In genomic region chr13:49404621-49405020, GRCh38 we compare ENCODE assay signal across 29 cellular contexts.
"Had no signal": no experiment of that assay in that cellular context is flagged by ENCODE, and none has a peak within 500 bp of the region (broad histone marks: within the 10 kb centered on the region; RNA-seq: fewer than 3 reads in every experiment).

No MANE protein-coding gene starts in this region.

- H3K36me3 ChIP-seq: ascending aorta, brain microvascular endothelial cell, esophagus muscularis mucosa, gastrocnemius medialis had no signal

- H3K27me3 ChIP-seq: ascending aorta, brain microvascular endothelial cell, esophagus muscularis mucosa, foreskin keratinocyte, gastrocnemius medialis, heart left ventricle had no signal

- DNase-seq: activated CD4-positive, alpha-beta memory T cell treated with anti-CD3 and anti-CD28 coated beads for 36 hours; activated CD4-positive, alpha-beta T cell treated with anti-CD3 and anti-CD28 coated beads for 36 hours; activated CD4-positive, CD25-positive, alpha-beta regulatory T cell; activated CD4-positive, CD25-positive, alpha-beta regulatory T cell treated with anti-CD3 and anti-CD28 coated beads, Interleukin-2, amount 50 U/mL, for 72 hours; activated CD8-positive, alpha-beta memory T cell treated with anti-CD3 and anti-CD28 coated beads, Interleukin-2, amount 10 ng/mL, durations not matched to agents 7 days and 5 days; activated CD8-positive, alpha-beta memory T cell treated with anti-CD3 and anti-CD28 coated beads, Interleukin-2, amount 50 U/mL, for 4 hours; activated CD8-positive, alpha-beta T cell treated with anti-CD3 and anti-CD28 coated beads, Interleukin-2, amount 10 ng/mL, durations not matched to agents 7 days and 5 days; activated effector memory CD4-positive, alpha-beta T cell treated with anti-CD3 and anti-CD28 coated beads, Interleukin-2, amount 50 U/mL, for 16 hours; activated naive CD4-positive, alpha-beta T cell treated with anti-CD3 and anti-CD28 coated beads for 36 hours; activated naive CD8-positive, alpha-beta T cell treated with anti-CD3 and anti-CD28 coated beads, Interleukin-2, amount 10 ng/mL, durations not matched to agents 7 days and 5 days; activated T-cell treated with anti-CD3 and anti-CD28 coated beads, Interleukin-2, amount 50 U/mL, for 1 hour; activated T-cell treated with anti-CD3 and anti-CD28 coated beads, Interleukin-2, amount 50 U/mL, for 48 hours; brain microvascular endothelial cell; cortex of kidney; dermis blood vessel endothelial cell; effector CD4-positive, alpha-beta T cell; effector memory CD8-positive, alpha-beta T cell; foreskin keratinocyte; gastrocnemius medialis; glutamatergic neuron; heart left ventricle; T-helper 2 cell had no signal

- H3K4me3 ChIP-seq: ascending aorta, esophagus muscularis mucosa, gastrocnemius medialis, heart left ventricle had no signal

- H3K4me3 Mint-ChIP-seq: activated CD4-positive, alpha-beta memory T cell treated with anti-CD3 and anti-CD28 coated beads for 36 hours; activated CD4-positive, alpha-beta T cell treated with anti-CD3 and anti-CD28 coated beads for 36 hours; activated CD4-positive, alpha-beta T cell treated with anti-CD3 and anti-CD28 coated beads, Interleukin-2, amount 10 ng/mL, durations not matched to agents 24 days and 14 days; activated CD8-positive, alpha-beta memory T cell treated with anti-CD3 and anti-CD28 coated beads, Interleukin-2, amount 10 ng/mL, durations not matched to agents 7 days and 5 days; activated CD8-positive, alpha-beta T cell treated with anti-CD3 and anti-CD28 coated beads, Interleukin-2, amount 10 ng/mL, durations not matched to agents 7 days and 5 days; activated naive CD4-positive, alpha-beta T cell treated with anti-CD3 and anti-CD28 coated beads for 36 hours; activated naive CD8-positive, alpha-beta T cell treated with anti-CD3 and anti-CD28 coated beads, Interleukin-2, amount 10 ng/mL, durations not matched to agents 7 days and 5 days; activated T-helper 1 cell treated with anti-CD3 and anti-CD28 coated beads, Interleukin-12 subunit alpha, Interleukin-12 subunit beta, Interleukin-2, Interleukin-4 antibody, amounts not matched to agents 30 ng/mL and 10 ng/mL and 1 ng/mL, durations not matched to agents 14 hours and 24 hours and 36 hours; central memory CD8-positive, alpha-beta T cell; effector memory CD8-positive, alpha-beta T cell had no signal

- H3K27me3 Mint-ChIP-seq: activated CD4-positive, alpha-beta memory T cell treated with anti-CD3 and anti-CD28 coated beads for 36 hours; activated CD4-positive, alpha-beta T cell treated with anti-CD3 and anti-CD28 coated beads for 36 hours; activated CD8-positive, alpha-beta memory T cell treated with anti-CD3 and anti-CD28 coated beads, Interleukin-2, amount 10 ng/mL, durations not matched to agents 7 days and 5 days; central memory CD8-positive, alpha-beta T cell; effector memory CD8-positive, alpha-beta T cell had no signal

- H3K27ac ChIP-seq: ascending aorta, brain microvascular endothelial cell, esophagus muscularis mucosa, foreskin keratinocyte, gastrocnemius medialis had no signal

- H3K27ac Mint-ChIP-seq: activated CD4-positive, alpha-beta memory T cell treated with anti-CD3 and anti-CD28 coated beads for 36 hours; activated CD4-positive, alpha-beta T cell treated with anti-CD3 and anti-CD28 coated beads for 36 hours; activated CD4-positive, alpha-beta T cell treated with anti-CD3 and anti-CD28 coated beads, Interleukin-2, amount 10 ng/mL, durations not matched to agents 24 days and 14 days; activated CD8-positive, alpha-beta memory T cell treated with anti-CD3 and anti-CD28 coated beads, Interleukin-2, amount 10 ng/mL, durations not matched to agents 7 days and 5 days; activated CD8-positive, alpha-beta T cell treated with anti-CD3 and anti-CD28 coated beads, Interleukin-2, amount 10 ng/mL, durations not matched to agents 7 days and 5 days; activated naive CD4-positive, alpha-beta T cell treated with anti-CD3 and anti-CD28 coated beads for 36 hours; activated naive CD4-positive, alpha-beta T cell treated with anti-CD3 and anti-CD28 coated beads, Interleukin-2, amount 50 U/mL, for 72 hours; activated naive CD8-positive, alpha-beta T cell treated with anti-CD3 and anti-CD28 coated beads, Interleukin-2, amount 10 ng/mL, durations not matched to agents 7 days and 5 days; activated T-helper 1 cell treated with anti-CD3 and anti-CD28 coated beads, Interleukin-12 subunit alpha, Interleukin-12 subunit beta, Interleukin-2, Interleukin-4 antibody, amounts not matched to agents 30 ng/mL and 10 ng/mL and 1 ng/mL, durations not matched to agents 14 hours and 24 hours and 36 hours; activated T-helper 2 cell treated with anti-CD3 and anti-CD28 coated beads, Interferon-gamma antibody, Interleukin-2, Interleukin-4, amounts not matched to agents 10 μg/mL and 5 μg/mL and 100 μg/mL, durations not matched to agents 14 hours and 24 hours and 36 hours; effector memory CD8-positive, alpha-beta T cell had no signal

- H3K4me1 Mint-ChIP-seq: activated CD4-positive, alpha-beta T cell treated with anti-CD3 and anti-CD28 coated beads for 36 hours; activated CD4-positive, alpha-beta T cell treated with anti-CD3 and anti-CD28 coated beads, Interleukin-2, amount 10 ng/mL, durations not matched to agents 24 days and 14 days; activated CD8-positive, alpha-beta memory T cell treated with anti-CD3 and anti-CD28 coated beads, Interleukin-2, amount 10 ng/mL, durations not matched to agents 7 days and 5 days; activated naive CD8-positive, alpha-beta T cell treated with anti-CD3 and anti-CD28 coated beads, Interleukin-2, amount 10 ng/mL, durations not matched to agents 7 days and 5 days; central memory CD8-positive, alpha-beta T cell had no signal

- H3K9me3 ChIP-seq: gastrocnemius medialis had no signal
